8 cellular contexts compared by ENCODE assay signal in genomic region chr22:37229805-37230672, GRCh38. TPM values are rescaled to one million over a fixed set of nuclear protein-coding genes. Genes with fewer than 3 reads are reported as not detected.
DNase-seq lines count a peak whose midpoint lies in the region; ATAC-seq and TF ChIP-seq lines count a peak whose summit lies in the region.

No MANE protein-coding gene starts in this region.

- peak overlapping the region; percentile 61 for H3K4me2 ChIP-seq in OCI-LY1 (ENCODE audit: low read length)

- H3K4me1 ChIP-seq in OCI-LY1 (ENCODE audit: insufficient read depth, low read length, severe bottlenecking) = peaks cover 56% of the 10 kb centered on the region

- peak overlapping the region; percentile 88 for H3K27ac ChIP-seq in OCI-LY1 (ENCODE audit: low read depth, low read length, poor library complexity, severe bottlenecking)
- H3K27ac ChIP-seq in dorsolateral prefrontal cortex = peak overlapping the region in 2 of 59 donors; percentile 29 to 32

- H3K27me3 ChIP-seq in OCI-LY1 (ENCODE audit: insufficient read depth, low read length) (no peaks in the 10 kb centered on the region), dorsolateral prefrontal cortex (peaks cover 0 to 20% (median 0%) of the 10 kb centered on the region in 45 donors)

- DNase-seq in AG20443 (ENCODE audit: low spot score) (peak; percentile 81), activated T-cell treated with anti-CD3 and anti-CD28 coated beads for 1 hour (ENCODE audit: low read depth) (peak; percentile 82), cardiac septum (ENCODE audit: low spot score) (peak; percentile 90), dorsolateral prefrontal cortex (no peak), NCI-H2171 treated with DMSO at 0.1 percent for 48 hours (lab: John Stamatoyannopoulos, UW) (no peak)
- DNase-seq in stimulated activated CD4-positive, alpha-beta T cell treated with anti-CD3 and anti-CD28 coated beads, TNF-alpha, amount 100 ng/mL, for 48 hours (ENCODE audit: low read depth in 3 of 3) = peak; percentile 81 to 90 (median 90)

- ATAC-seq in GM21786 (IDR thresholded peaks at IDR 0.05; ENCODE audit: unreplicated experiment) = peak; percentile 63

- H3F3A ChIP-seq in OCI-LY1 (ENCODE audit: insufficient read depth, low read length) = no peaks in the 10 kb centered on the region

- H3K79me2 ChIP-seq in OCI-LY1 (ENCODE audit: insufficient read depth, low read length) = no peaks in the 10 kb centered on the region

- peak overlapping the region; percentile 83 for H3K9ac ChIP-seq in OCI-LY1 (ENCODE audit: low read length)

- peaks cover 80% of the 10 kb centered on the region for H3K36me3 ChIP-seq in OCI-LY1 (ENCODE audit: insufficient read depth, low read length)

- peak overlapping the region; percentile 35 for H3K4me3 ChIP-seq in OCI-LY1 (ENCODE audit: low read depth, low read length, poor library complexity, severe bottlenecking)
- H3K4me3 ChIP-seq in dorsolateral prefrontal cortex = no peak overlapping the region

- intact Hi-C loops in cardiac septum (cut with DNase I) (no loop called here), dorsolateral prefrontal cortex (cut with DNase I) (no loop called here)

- TF ChIP-seq CTCF in OCI-LY1 (IDR thresholded peaks at IDR 0.05; ENCODE audit: low read length) (no peak), dorsolateral prefrontal cortex (IDR thresholded peaks at IDR 0.05 in 54 of 56, conservative IDR thresholded peaks at IDR 0.05 in 2 of 56; ENCODE audit: low read depth in 1 of 56, partially characterized antibody in 56 of 56) (no peak)

- no peaks in the 10 kb centered on the region for H3K9me2 ChIP-seq in OCI-LY1 (ENCODE audit: low read depth, low read length)

- H2AFZ ChIP-seq in OCI-LY1 (ENCODE audit: low read length) = no peak overlapping the region

- no peaks in the 10 kb centered on the region for H4K20me1 ChIP-seq in OCI-LY1 (ENCODE audit: insufficient read depth, low read length)

- no peaks in the 10 kb centered on the region for H3K9me3 ChIP-seq in OCI-LY1 (ENCODE audit: low read length)

RNA-seq across cellular contexts. Expression of gene RAC2, which starts 14.0 kb away (rescaled TPM):
- total RNA-seq in cardiac septum = 5.1 TPM
- 10 to 100 TPM in 7 of 120 experiments, 1 to 10 TPM in 113; 1.2 to 18.5 (median 4.7) TPM for total RNA-seq in dorsolateral prefrontal cortex

RNA-seq across cellular contexts. Expression of gene SSTR3, which starts 17.8 kb away (rescaled TPM):
- not detected for total RNA-seq in cardiac septum
- total RNA-seq in dorsolateral prefrontal cortex = 10 to 100 TPM in 104 of 120 experiments, 1 to 10 TPM in 16; 2.8 to 26.3 (median 13.6) TPM

RNA-seq across cellular contexts. Expression of gene C1QTNF6, which starts 42.0 kb away (rescaled TPM):
- total RNA-seq in cardiac septum (2.8 TPM), dorsolateral prefrontal cortex (10 to 100 TPM in 15 of 120 experiments, 1 to 10 TPM in 105; 2.4 to 17.3 (median 5.8) TPM)

RNA-seq across cellular contexts. Expression of gene CYTH4, which starts 52.3 kb away (rescaled TPM):
- total RNA-seq in cardiac septum = 8.0 TPM
- total RNA-seq in dorsolateral prefrontal cortex = 10 to 100 TPM in 38 of 120 experiments, 1 to 10 TPM in 82; 1.1 to 29.9 (median 8.1) TPM

Comparison
In these comparisons a context has a peak if more than half of its experiments do, and no peak if none do; other contexts are left out.
1. DNase-seq: peak in AG20443 (single experiment), activated T-cell treated with anti-CD3 and anti-CD28 coated beads for 1 hour (single experiment), cardiac septum (single experiment) and stimulated activated CD4-positive, alpha-beta T cell treated with anti-CD3 and anti-CD28 coated beads, TNF-alpha, amount 100 ng/mL, for 48 hours (3 of 3); none in dorsolateral prefrontal cortex (0 of 10) and NCI-H2171 treated with DMSO at 0.1 percent for 48 hours (single experiment).